ENCODE assay signal across 19 cellular contexts in the genomic region with DNA sequence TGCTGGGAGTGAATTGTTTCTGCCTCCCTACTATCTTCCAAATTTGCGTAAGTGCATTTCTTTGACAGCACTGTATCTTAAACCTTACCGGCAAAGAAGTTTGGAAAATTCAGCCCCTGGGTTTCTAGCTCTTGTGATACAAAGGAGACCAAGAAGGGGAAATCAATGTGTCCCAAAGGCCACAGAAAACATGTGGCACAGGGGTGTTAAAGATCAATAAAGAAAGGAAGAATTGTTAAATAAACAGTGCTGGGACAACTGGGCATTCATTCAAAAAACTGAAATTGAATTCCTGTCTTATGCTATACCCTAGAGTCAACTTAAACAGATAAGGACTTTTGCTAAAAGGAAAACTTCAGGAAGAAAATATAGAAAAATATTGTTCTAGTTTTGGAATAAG.
DNase-seq lines count a peak whose midpoint lies in the region; ATAC-seq and TF ChIP-seq lines count a peak whose summit lies in the region.
"Had no signal": no experiment of that assay in that cellular context is flagged by ENCODE, and none has a peak within 500 bp of the region (broad histone marks: within the 10 kb centered on the region; RNA-seq: fewer than 3 reads in every experiment).

No MANE protein-coding gene starts in this region.

- H2AFZ ChIP-seq in neuronal stem cell (ENCODE audit: low read length), result peak overlapping the region; percentile 17

- H3K23ac ChIP-seq in neuronal stem cell (ENCODE audit: low read depth, low read length, poor library complexity), result no peak overlapping the region

- 61% methylated on average over 2 of the region's 2 CpGs for WGBS in right lobe of liver (ENCODE audit: insufficient coverage, low coverage, low lambda C conversion rate, missing lambda C conversion rate)
- no CpG with 5 or more reads among the region's 2 CpGs for WGBS in neuronal stem cell (ENCODE audit: extremely low coverage in 2 of 2, insufficient read length in 2 of 2, insufficient replicate concordance in 1 of 2), 2 donors
- WGBS in heart right ventricle, 2 donors, result 56 to 75% methylated on average over 2 of the region's 2 CpGs

- no peak overlapping the region for H3K4ac ChIP-seq in neuronal stem cell (ENCODE audit: low read length)

- H3K27ac Mint-ChIP-seq in activated naive CD4-positive, alpha-beta T cell treated with anti-CD3 and anti-CD28 coated beads, Interleukin-2, amount 50 U/mL, for 72 hours, result peak overlapping the region; percentile 31 to 69
- H3K27ac Mint-ChIP-seq: B cell; CD14-positive monocyte; CD4-positive, alpha-beta T cell; CD8-positive, alpha-beta memory T cell; HFFc6 had no signal

- intact Hi-C loops in right lobe of liver (cut with DNase I) (no loop called here), heart right ventricle (cut with DNase I) (no loop called here)

- no peak overlapping the region for H2BK5ac ChIP-seq in neuronal stem cell (ENCODE audit: low read length)

- H3K9me3 Mint-ChIP-seq in activated naive CD4-positive, alpha-beta T cell treated with anti-CD3 and anti-CD28 coated beads, Interleukin-2, amount 50 U/mL, for 72 hours, result peaks cover 15 to 26% of the 10 kb centered on the region in 2 donors
- H3K9me3 Mint-ChIP-seq: CD8-positive, alpha-beta memory T cell; HFFc6 had no signal

- no peak for TF ChIP-seq POLR2A in right lobe of liver (IDR thresholded peaks at IDR 0.05)

- no peak overlapping the region for H2BK12ac ChIP-seq in neuronal stem cell (ENCODE audit: low read length)

- no peak for ATAC-seq in activated naive CD4-positive, alpha-beta T cell treated with anti-CD3 and anti-CD28 coated beads, Interleukin-2, amount 50 U/mL, for 72 hours
- ATAC-seq in right lobe of liver (peak; percentile 39 to 68 (median 52)), HG03378 (IDR thresholded peaks at IDR 0.05; ENCODE audit: unreplicated experiment) (no peak), heart right ventricle (no peak)

- H3K18ac ChIP-seq in neuronal stem cell (ENCODE audit: low read length), result no peak overlapping the region

- no peak overlapping the region for H2BK15ac ChIP-seq in neuronal stem cell (ENCODE audit: low read length)

- no peak overlapping the region for H3K4me3 ChIP-seq in right lobe of liver
- no peak overlapping the region for H3K4me3 ChIP-seq in neuronal stem cell (ENCODE audit: low read length in 2 of 2)
- no peak overlapping the region for H3K4me3 ChIP-seq in heart right ventricle
- H3K4me3 ChIP-seq: BLaER1, HAP-1 had no signal

- H3K9me3 ChIP-seq in right lobe of liver (no peaks in the 10 kb centered on the region), neuronal stem cell (replicated peaks in 1 of 2; ENCODE audit: control insufficient read depth in 2 of 2, insufficient read depth in 1 of 2, low read depth in 1 of 2, low read length in 2 of 2) (no peaks in the 10 kb centered on the region), heart right ventricle (peaks cover 0 to 4% (median 0%) of the 10 kb centered on the region in 11 donors)
- H3K9me3 ChIP-seq: BLaER1, HAP-1 had no signal

- H3K36me3 ChIP-seq in right lobe of liver (no peaks in the 10 kb centered on the region), neuronal stem cell (replicated peaks in 1 of 2; ENCODE audit: control insufficient read depth in 2 of 2, insufficient read depth in 2 of 2, low read length in 2 of 2) (no peaks in the 10 kb centered on the region), heart right ventricle (no peaks in the 10 kb centered on the region)
- H3K36me3 ChIP-seq: BLaER1, HAP-1 had no signal

- no peak overlapping the region for H3K14ac ChIP-seq in neuronal stem cell (ENCODE audit: low read length)

- H3K4me1 ChIP-seq in right lobe of liver, result peaks cover 0 to 9% (median 3%) of the 10 kb centered on the region in 4 donors
- H3K4me1 ChIP-seq in neuronal stem cell (ENCODE audit: control insufficient read depth in 2 of 2, insufficient read depth in 1 of 2, low read depth in 1 of 2, low read length in 2 of 2), result no peaks in the 10 kb centered on the region
- no peaks in the 10 kb centered on the region for H3K4me1 ChIP-seq in heart right ventricle
- H3K4me1 ChIP-seq: BLaER1, HAP-1 had no signal

- H3K27me3 ChIP-seq in right lobe of liver, result no peaks in the 10 kb centered on the region
- no peaks in the 10 kb centered on the region for H3K27me3 ChIP-seq in neuronal stem cell (ENCODE audit: control insufficient read depth in 3 of 3, insufficient read depth in 3 of 3, low read depth in 1 of 3, low read length in 3 of 3)
- no peaks in the 10 kb centered on the region for H3K27me3 ChIP-seq in heart right ventricle
- H3K27me3 ChIP-seq: BLaER1 had no signal

- DNase-seq in activated naive CD4-positive, alpha-beta T cell treated with anti-CD3 and anti-CD28 coated beads, Interleukin-2, amount 50 U/mL, for 72 hours (ENCODE audit: low spot score in 2 of 2), result no peak
- no peak for DNase-seq in activated naive CD4-positive, alpha-beta T cell treated with anti-CD3 and anti-CD28 coated beads, Interleukin-2, amount 50 U/mL, for 16 hours
- DNase-seq in right lobe of liver (no peak), neuronal stem cell (ENCODE audit: low spot score) (no peak), NCI-H69 (lab: John Stamatoyannopoulos, UW) (no peak), heart right ventricle (no peak)
- DNase-seq: CD4-positive, alpha-beta T cell; CD8-positive, alpha-beta memory T cell; DMS53; DMS79 treated with DMSO at 0.1 percent for 48 hours; GF-D8; GOT3; HFFc6 had no signal

- no peak overlapping the region for H2AK5ac ChIP-seq in neuronal stem cell (ENCODE audit: low read depth, low read length)

- H2BK120ac ChIP-seq in neuronal stem cell (ENCODE audit: low read depth, low read length), result no peak overlapping the region

- no peak overlapping the region for H3K4me2 ChIP-seq in neuronal stem cell (ENCODE audit: insufficient read depth, low read length, poor library complexity, severe bottlenecking)
- H3K4me2 ChIP-seq: BLaER1 had no signal

- H3K79me1 ChIP-seq in neuronal stem cell (ENCODE audit: low read depth, low read length), result no peaks in the 10 kb centered on the region

- no peak overlapping the region for H4K8ac ChIP-seq in neuronal stem cell (ENCODE audit: low read depth, low read length)

- H3K27ac ChIP-seq in right lobe of liver (peak overlapping the region in 1 of 3 donors; percentile 22), neuronal stem cell (replicated peaks; ENCODE audit: low read length) (no peak overlapping the region), heart right ventricle (no peak overlapping the region)
- H3K27ac ChIP-seq: 22Rv1, BLaER1 had no signal

- TF ChIP-seq CTCF in right lobe of liver (IDR thresholded peaks at IDR 0.05) (no peak), heart right ventricle (IDR thresholded peaks at IDR 0.05) (no peak)

- H3K9ac ChIP-seq in neuronal stem cell (ENCODE audit: low read depth, low read length, poor library complexity), result no peak overlapping the region
- H3K9ac ChIP-seq: BLaER1 had no signal

- H3K36me3 Mint-ChIP-seq in activated naive CD4-positive, alpha-beta T cell treated with anti-CD3 and anti-CD28 coated beads, Interleukin-2, amount 50 U/mL, for 72 hours, result peaks cover 11 to 13% of the 10 kb centered on the region in 2 donors
- H3K36me3 Mint-ChIP-seq: CD14-positive monocyte had no signal

- no peak overlapping the region for H4K91ac ChIP-seq in neuronal stem cell (ENCODE audit: low read depth, low read length, poor library complexity)

Comparison
In these comparisons a context has a peak if more than half of its experiments do, and no peak if none do; other contexts are left out.
1. ATAC-seq: peak in right lobe of liver (4 of 4); none in activated naive CD4-positive, alpha-beta T cell treated with anti-CD3 and anti-CD28 coated beads, Interleukin-2, amount 50 U/mL, for 72 hours (0 of 2), HG03378 (single experiment) and heart right ventricle (0 of 8).